ENCODE assay signal across 1 cellular context in the genomic region with DNA sequence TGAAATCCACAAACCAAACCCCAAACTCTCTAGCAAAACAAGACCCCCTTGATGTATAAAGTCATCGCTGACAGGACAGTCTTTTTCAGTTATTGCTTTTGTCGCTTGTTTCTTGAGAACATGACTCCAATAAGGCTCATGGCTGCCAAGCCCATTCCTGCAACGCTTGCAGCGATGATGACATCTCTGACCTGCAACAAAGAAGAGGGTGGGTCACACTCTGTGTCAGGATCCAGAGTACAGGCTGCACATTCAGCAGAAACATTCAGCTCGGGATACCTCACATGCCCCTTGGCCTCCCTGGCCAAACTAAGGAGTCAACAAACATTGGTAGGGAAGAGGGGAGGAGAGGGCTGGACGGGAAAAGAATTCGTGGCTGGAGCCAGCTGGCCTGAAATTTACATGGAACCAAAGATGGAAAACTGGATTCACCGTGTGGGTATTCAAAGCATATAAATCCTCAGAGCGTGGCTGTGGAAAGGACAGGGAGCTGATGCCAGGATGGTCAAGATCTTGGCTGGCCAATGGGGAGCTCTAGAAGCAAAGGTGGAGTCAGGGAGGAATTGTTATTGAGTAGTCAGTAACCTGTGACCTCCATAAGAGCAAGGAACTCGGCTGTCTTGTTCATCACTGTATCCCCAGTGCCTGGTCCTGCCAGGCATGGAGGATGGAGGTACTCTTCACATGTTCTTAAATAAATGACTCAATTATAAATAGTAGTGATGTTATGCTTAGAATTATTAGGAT.
TF ChIP-seq lines count a peak whose summit lies in the region.

No MANE protein-coding gene starts in this region.

TF ChIP-seq in HepG2, 621 proteins besides CTCF, POLR2A, EP300 and RAD21 (continued from another document):
- TF ChIP-seq ZNF616 (CRISPR knock-in tag; IDR thresholded peaks at IDR 0.05; ENCODE audit: low read depth) (no peak), DNMT1 (CRISPR knock-in tag; IDR thresholded peaks at IDR 0.05) (no peak), KDM1A (CRISPR knock-in tag; IDR thresholded peaks at IDR 0.05) (no peak), SRSF1 (optimal IDR thresholded peaks at IDR 0.05; ENCODE audit: low read depth, low read length) (no peak), ZNF282 (IDR thresholded peaks at IDR 0.05; ENCODE audit: partially characterized antibody) (no peak)
- TF ChIP-seq, protein P1, sequence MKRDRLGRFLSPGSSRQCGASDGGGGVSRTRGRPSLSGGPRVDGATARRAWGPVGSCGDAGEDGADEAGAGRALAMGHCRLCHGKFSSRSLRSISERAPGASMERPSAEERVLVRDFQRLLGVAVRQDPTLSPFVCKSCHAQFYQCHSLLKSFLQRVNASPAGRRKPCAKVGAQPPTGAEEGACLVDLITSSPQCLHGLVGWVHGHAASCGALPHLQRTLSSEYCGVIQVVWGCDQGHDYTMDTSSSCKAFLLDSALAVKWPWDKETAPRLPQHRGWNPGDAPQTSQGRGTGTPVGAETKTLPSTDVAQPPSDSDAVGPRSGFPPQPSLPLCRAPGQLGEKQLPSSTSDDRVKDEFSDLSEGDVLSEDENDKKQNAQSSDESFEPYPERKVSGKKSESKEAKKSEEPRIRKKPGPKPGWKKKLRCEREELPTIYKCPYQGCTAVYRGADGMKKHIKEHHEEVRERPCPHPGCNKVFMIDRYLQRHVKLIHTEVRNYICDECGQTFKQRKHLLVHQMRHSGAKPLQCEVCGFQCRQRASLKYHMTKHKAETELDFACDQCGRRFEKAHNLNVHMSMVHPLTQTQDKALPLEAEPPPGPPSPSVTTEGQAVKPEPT (CRISPR knock-in tag; IDR thresholded peaks at IDR 0.05; ENCODE audit: low read depth) = no peak
- TF ChIP-seq, protein P2, sequence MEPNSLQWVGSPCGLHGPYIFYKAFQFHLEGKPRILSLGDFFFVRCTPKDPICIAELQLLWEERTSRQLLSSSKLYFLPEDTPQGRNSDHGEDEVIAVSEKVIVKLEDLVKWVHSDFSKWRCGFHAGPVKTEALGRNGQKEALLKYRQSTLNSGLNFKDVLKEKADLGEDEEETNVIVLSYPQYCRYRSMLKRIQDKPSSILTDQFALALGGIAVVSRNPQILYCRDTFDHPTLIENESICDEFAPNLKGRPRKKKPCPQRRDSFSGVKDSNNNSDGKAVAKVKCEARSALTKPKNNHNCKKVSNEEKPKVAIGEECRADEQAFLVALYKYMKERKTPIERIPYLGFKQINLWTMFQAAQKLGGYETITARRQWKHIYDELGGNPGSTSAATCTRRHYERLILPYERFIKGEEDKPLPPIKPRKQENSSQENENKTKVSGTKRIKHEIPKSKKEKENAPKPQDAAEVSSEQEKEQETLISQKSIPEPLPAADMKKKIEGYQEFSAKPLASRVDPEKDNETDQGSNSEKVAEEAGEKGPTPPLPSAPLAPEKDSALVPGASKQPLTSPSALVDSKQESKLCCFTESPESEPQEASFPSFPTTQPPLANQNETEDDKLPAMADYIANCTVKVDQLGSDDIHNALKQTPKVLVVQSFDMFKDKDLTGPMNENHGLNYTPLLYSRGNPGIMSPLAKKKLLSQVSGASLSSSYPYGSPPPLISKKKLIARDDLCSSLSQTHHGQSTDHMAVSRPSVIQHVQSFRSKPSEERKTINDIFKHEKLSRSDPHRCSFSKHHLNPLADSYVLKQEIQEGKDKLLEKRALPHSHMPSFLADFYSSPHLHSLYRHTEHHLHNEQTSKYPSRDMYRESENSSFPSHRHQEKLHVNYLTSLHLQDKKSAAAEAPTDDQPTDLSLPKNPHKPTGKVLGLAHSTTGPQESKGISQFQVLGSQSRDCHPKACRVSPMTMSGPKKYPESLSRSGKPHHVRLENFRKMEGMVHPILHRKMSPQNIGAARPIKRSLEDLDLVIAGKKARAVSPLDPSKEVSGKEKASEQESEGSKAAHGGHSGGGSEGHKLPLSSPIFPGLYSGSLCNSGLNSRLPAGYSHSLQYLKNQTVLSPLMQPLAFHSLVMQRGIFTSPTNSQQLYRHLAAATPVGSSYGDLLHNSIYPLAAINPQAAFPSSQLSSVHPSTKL (CRISPR knock-in tag; IDR thresholded peaks at IDR 0.05) = no peak
- TF ChIP-seq, protein P3, sequence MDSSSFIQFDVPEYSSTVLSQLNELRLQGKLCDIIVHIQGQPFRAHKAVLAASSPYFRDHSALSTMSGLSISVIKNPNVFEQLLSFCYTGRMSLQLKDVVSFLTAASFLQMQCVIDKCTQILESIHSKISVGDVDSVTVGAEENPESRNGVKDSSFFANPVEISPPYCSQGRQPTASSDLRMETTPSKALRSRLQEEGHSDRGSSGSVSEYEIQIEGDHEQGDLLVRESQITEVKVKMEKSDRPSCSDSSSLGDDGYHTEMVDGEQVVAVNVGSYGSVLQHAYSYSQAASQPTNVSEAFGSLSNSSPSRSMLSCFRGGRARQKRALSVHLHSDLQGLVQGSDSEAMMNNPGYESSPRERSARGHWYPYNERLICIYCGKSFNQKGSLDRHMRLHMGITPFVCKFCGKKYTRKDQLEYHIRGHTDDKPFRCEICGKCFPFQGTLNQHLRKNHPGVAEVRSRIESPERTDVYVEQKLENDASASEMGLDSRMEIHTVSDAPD (CRISPR knock-in tag; IDR thresholded peaks at IDR 0.05) = no peak
TF ChIP-seq in HepG2: peak in this region for 65.
